13 cellular contexts compared by ENCODE assay signal in the genomic region with DNA sequence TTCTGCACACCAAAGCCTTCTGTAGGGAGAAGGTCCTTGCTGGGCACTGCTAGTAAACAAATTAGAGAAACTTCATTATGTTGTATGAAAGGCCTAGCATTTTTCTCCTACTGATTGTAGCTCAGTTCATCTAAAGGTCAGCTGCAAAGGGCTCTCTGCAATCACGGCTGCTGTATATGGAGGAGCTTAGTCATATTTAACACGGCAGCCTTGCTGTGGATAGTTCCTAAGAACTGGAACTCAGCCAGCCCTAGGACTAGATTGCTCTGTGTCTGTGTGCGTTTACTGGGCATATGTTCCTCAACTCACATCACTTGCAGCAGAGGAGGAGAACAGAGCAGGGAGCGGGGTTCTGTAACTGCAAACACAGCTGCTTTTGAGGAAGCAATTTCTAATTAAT.
DNase-seq lines count a peak whose midpoint lies in the region; TF ChIP-seq lines count a peak whose summit lies in the region.
"Had no signal": no experiment of that assay in that cellular context is flagged by ENCODE, and none has a peak within 500 bp of the region (broad histone marks: within the 10 kb centered on the region; RNA-seq: fewer than 3 reads in every experiment).

No MANE protein-coding gene starts in this region.

- no peak overlapping the region for H3K4me3 ChIP-seq in choroid plexus epithelial cell (ENCODE audit: low read depth, low read length)
- H3K4me3 ChIP-seq: thyroid gland had no signal

- peak; percentile 25 to 68 for DNase-seq in NCI-H2081 (lab: John Stamatoyannopoulos, UW)
- DNase-seq in NCI-H2081 treated with DMSO at 0.1 percent for 48 hours (lab: John Stamatoyannopoulos, UW), result no peak
- DNase-seq in NCI-H446 (lab: John Stamatoyannopoulos, UW), result peak; percentile 60 to 91
- peak; percentile 91 for DNase-seq in choroid plexus epithelial cell (ENCODE audit: low read depth)
- peak; percentile 45 for DNase-seq in renal cortical epithelial cell (ENCODE audit: low read depth)
- no peak for DNase-seq in GOT3 (lab: John Stamatoyannopoulos, UW)
- DNase-seq in stimulated activated CD4-positive, alpha-beta T cell treated with anti-CD3 and anti-CD28 coated beads, Interleukin-4, amount 100 ng/mL, for 4 hours, result no peak
- no peak for DNase-seq in islet precursor cell
- DNase-seq: 8988T; activated T-cell treated with anti-CD3 and anti-CD28 coated beads, Interleukin-2, amount 50 U/mL, for 24 hours; HFFc6; naive B cell; thyroid gland had no signal

- TF ChIP-seq CTCF in choroid plexus epithelial cell (conservative IDR thresholded peaks at IDR 0.05; ENCODE audit: low read depth, low read length), result no peak

Comparison
In these comparisons a context has a peak if more than half of its experiments do, and no peak if none do; other contexts are left out.
1. DNase-seq: peak in NCI-H2081 (2 of 2), NCI-H446 (2 of 2), choroid plexus epithelial cell (single experiment) and renal cortical epithelial cell (single experiment); none in NCI-H2081 treated with DMSO at 0.1 percent for 48 hours (single experiment), GOT3 (single experiment), stimulated activated CD4-positive, alpha-beta T cell treated with anti-CD3 and anti-CD28 coated beads, Interleukin-4, amount 100 ng/mL, for 4 hours (0 of 2) and islet precursor cell (single experiment).